ENCODE assay signal across 1 cellular context in genomic region chr10:78936412-78937342, GRCh38.
TF ChIP-seq lines count a peak whose summit lies in the region.

No MANE protein-coding gene starts in this region.

TF ChIP-seq in IMR-90, 13 proteins besides CTCF, POLR2A, EP300 and RAD21:
- TF ChIP-seq MXI1 (IDR thresholded peaks at IDR 0.05; ENCODE audit: borderline replicate concordance, low read depth, low read length), result no peak
- TF ChIP-seq USF2 (IDR thresholded peaks at IDR 0.05; ENCODE audit: low read depth, low read length), result no peak
- no peak for TF ChIP-seq BHLHE40 (IDR thresholded peaks at IDR 0.05; ENCODE audit: low read depth, low read length)
- no peak for TF ChIP-seq CHD1 (IDR thresholded peaks at IDR 0.05; ENCODE audit: low read depth, low read length)
